ENCODE assay signal across 1 cellular context in the genomic region with DNA sequence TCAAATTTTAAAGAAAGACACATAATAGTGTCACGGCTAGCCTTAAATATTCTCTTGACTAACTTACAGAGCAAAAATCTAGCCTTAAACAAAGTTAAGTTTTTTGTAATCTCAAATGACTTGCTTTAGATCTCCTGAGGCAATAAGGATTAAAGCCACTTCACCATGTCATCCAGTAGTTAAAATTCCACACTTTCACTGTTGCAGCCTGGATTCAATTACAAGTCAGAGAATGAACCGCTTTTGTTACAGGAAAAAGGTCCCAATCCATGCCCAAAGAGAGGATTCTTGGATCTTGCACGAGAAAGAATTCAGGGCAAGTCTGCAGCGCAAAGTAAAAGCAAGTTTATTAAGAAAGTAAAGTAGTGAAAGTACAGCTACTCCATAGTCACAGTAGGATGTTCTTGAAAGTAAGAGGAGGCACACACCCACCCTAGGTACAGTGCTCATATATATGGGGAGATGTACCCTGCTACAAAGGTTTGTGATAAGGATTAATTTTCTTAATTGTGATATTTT.
TF ChIP-seq lines count a peak whose summit lies in the region.

No MANE protein-coding gene starts in this region.

TF ChIP-seq in HEK293, 187 proteins besides CTCF, POLR2A, EP300 and RAD21:
- TF ChIP-seq PRDM1 (tag by site-specific recombination; IDR thresholded peaks at IDR 0.05) (peak; percentile 97), ZNF350 (tag by site-specific recombination; IDR thresholded peaks at IDR 0.05) (no peak)
